ENCODE assay signal across 8 cellular contexts in the genomic region with DNA sequence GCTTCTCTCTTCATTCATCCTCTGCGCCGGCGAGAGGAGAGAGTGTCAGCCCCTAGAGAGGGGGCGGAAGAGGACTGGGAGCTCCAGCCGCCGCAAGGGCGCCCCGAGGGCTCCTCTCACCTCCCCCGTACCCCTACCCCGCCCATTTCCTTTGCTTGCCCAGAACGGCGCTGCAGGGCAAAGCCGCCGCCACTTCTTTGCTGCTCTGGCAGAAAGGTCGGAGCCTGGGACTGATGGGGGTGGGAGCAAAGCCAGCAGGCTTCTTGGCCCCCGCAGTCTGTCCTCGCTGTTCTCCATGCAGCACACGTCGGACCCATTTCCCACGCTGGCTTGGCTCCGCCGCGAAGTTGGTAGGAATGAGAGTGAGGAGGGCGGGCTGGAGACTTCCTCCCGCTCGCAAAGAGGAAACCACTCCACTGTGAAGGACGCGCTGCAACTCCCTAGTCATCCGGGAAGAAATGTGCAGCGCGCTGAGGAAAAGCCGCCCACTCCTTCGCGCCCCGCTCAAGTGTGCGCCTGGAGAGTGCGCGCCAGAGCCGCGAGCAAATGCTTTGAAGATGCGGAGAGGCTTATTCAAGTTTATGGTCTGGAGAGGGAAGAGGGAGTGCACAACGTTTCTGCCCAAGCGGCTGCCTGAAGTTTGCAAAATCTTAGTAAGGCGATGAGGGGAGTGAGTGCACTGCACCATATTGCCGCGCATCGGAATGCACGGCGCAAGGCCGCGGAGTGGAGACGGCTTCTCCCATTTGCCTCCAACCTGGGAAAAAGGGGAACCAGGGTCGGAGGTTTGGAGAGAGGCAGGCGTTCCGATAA. TPM values are rescaled to one million over a fixed set of nuclear protein-coding genes. Genes with fewer than 3 reads are reported as not detected.
DNase-seq lines count a peak whose midpoint lies in the region; ATAC-seq, FAIRE-seq and TF ChIP-seq lines count a peak whose summit lies in the region.

No MANE protein-coding gene starts in this region.

- no peaks in the 10 kb centered on the region; the same call in 2 of the 3 replicates for H3K9me3 Mint-ChIP-seq in GM23338
- no peaks in the 10 kb centered on the region for H3K9me3 Mint-ChIP-seq in dendritic cell treated with granulocyte-macrophage colony-stimulating factor and Interleukin-4, amounts not matched to agents 40 ng/mL and 50 ng/mL, for 4 days
- no peaks in the 10 kb centered on the region for H3K9me3 Mint-ChIP-seq in stimulated activated naive B cell treated with anti-CD40 and anti-IgM and Interleukin-4, amounts not matched to agents 10 μg/mL and 1 μg/mL and 100 μg/mL, for 72 hours

- H3K9me2 ChIP-seq in GM23338 (ENCODE audit: insufficient read depth): no peaks in the 10 kb centered on the region

- H3K79me2 ChIP-seq in GM23338 (replicated peaks; ENCODE audit: insufficient read depth): no peaks in the 10 kb centered on the region

- H3K36me3 ChIP-seq in GM23338 (ENCODE audit: insufficient read depth): no peaks in the 10 kb centered on the region

- H4K20me1 ChIP-seq in GM23338 (replicated peaks; ENCODE audit: insufficient read depth): no peaks in the 10 kb centered on the region

- intact Hi-C loops in dendritic cell treated with granulocyte-macrophage colony-stimulating factor and Interleukin-4, amounts not matched to agents 40 ng/mL and 50 ng/mL, for 4 days (cut with micrococcal nuclease): loop anchor here (10.0 kb wide), 1 partner anchor 957 kb away; no protein-coding TSS in a partner anchor

- peaks cover 8% of the 10 kb centered on the region; the same call in 1 of the 2 replicates for H3K4me1 ChIP-seq in GM23338 (ENCODE audit: insufficient read depth)

- no peak overlapping the region for H3K27ac Mint-ChIP-seq in GM23338
- H3K27ac Mint-ChIP-seq in dendritic cell treated with granulocyte-macrophage colony-stimulating factor and Interleukin-4, amounts not matched to agents 40 ng/mL and 50 ng/mL, for 4 days: no peak overlapping the region
- H3K27ac Mint-ChIP-seq in stimulated activated naive B cell treated with anti-CD40 and anti-IgM and Interleukin-4, amounts not matched to agents 10 μg/mL and 1 μg/mL and 100 μg/mL, for 72 hours: peak overlapping the region; percentile 92

- peak overlapping the region; percentile 99 for H2AFZ ChIP-seq in GM23338

- peak overlapping the region; percentile 96 for H3K4me3 Mint-ChIP-seq in GM23338
- H3K4me3 Mint-ChIP-seq in dendritic cell treated with granulocyte-macrophage colony-stimulating factor and Interleukin-4, amounts not matched to agents 40 ng/mL and 50 ng/mL, for 4 days: peak overlapping the region; percentile 61
- H3K4me3 Mint-ChIP-seq in stimulated activated naive B cell treated with anti-CD40 and anti-IgM and Interleukin-4, amounts not matched to agents 10 μg/mL and 1 μg/mL and 100 μg/mL, for 72 hours: peak overlapping the region; percentile 79 to 82

- peak overlapping the region; percentile 98 for H3K4me2 ChIP-seq in GM23338

- H3K36me3 Mint-ChIP-seq in GM23338 (ENCODE audit: low read depth): no peaks in the 10 kb centered on the region
- H3K36me3 Mint-ChIP-seq in dendritic cell treated with granulocyte-macrophage colony-stimulating factor and Interleukin-4, amounts not matched to agents 40 ng/mL and 50 ng/mL, for 4 days (ENCODE audit: low read depth): no peaks in the 10 kb centered on the region
- peaks cover 3 to 14% of the 10 kb centered on the region in 2 donors for H3K36me3 Mint-ChIP-seq in stimulated activated naive B cell treated with anti-CD40 and anti-IgM and Interleukin-4, amounts not matched to agents 10 μg/mL and 1 μg/mL and 100 μg/mL, for 72 hours

- DNase-seq in COLO668 (lab: John Stamatoyannopoulos, UW; ENCODE audit: unreplicated experiment): peak; percentile 46
- DNase-seq in GM23338 (ENCODE audit: low spot score): peak; percentile 83
- DNase-seq in RCC 7860 (ENCODE audit: low spot score): peak; percentile 25
- DNase-seq in left lobe of liver (ENCODE audit: low spot score): peak; percentile 47
- DNase-seq in stimulated activated naive B cell treated with anti-CD40 and anti-IgM and Interleukin-4, amounts not matched to agents 10 μg/mL and 1 μg/mL and 100 μg/mL, for 72 hours: no peak

- H3K27me3 ChIP-seq in GM23338 (ENCODE audit: insufficient read depth): peaks cover 31% of the 10 kb centered on the region

- ATAC-seq in GM23338 (peak; percentile 30), left lobe of liver (peak; percentile 40), GM21526 (IDR thresholded peaks at IDR 0.05; ENCODE audit: low FRiP score, unreplicated experiment) (no peak), HG02884 (IDR thresholded peaks at IDR 0.05; ENCODE audit: unreplicated experiment) (no peak)
- peak; percentile 15 to 34 for ATAC-seq in stimulated activated naive B cell treated with anti-CD40 and anti-IgM and Interleukin-4, amounts not matched to agents 10 μg/mL and 1 μg/mL and 100 μg/mL, for 72 hours (replicated peaks)

- TF ChIP-seq CTCF in GM23338 (conservative IDR thresholded peaks at IDR 0.05; ENCODE audit: low read depth in 2 of 2): 0 out of 4 replicates have a peak, but pooled peaks of 1 of the 2 experiments have one; percentile 17

- H3K4me3 ChIP-seq in GM23338: peak overlapping the region; percentile 96

- peaks cover 41% of the 10 kb centered on the region for H3K27me3 Mint-ChIP-seq in GM23338 (ENCODE audit: insufficient read depth, low read depth, poor library complexity)
- peaks cover 66% of the 10 kb centered on the region for H3K27me3 Mint-ChIP-seq in dendritic cell treated with granulocyte-macrophage colony-stimulating factor and Interleukin-4, amounts not matched to agents 40 ng/mL and 50 ng/mL, for 4 days
- H3K27me3 Mint-ChIP-seq in stimulated activated naive B cell treated with anti-CD40 and anti-IgM and Interleukin-4, amounts not matched to agents 10 μg/mL and 1 μg/mL and 100 μg/mL, for 72 hours: peaks cover 46 to 60% of the 10 kb centered on the region in 2 donors

- H3K4me1 Mint-ChIP-seq in GM23338: peaks cover 22% of the 10 kb centered on the region; the same call in 2 of the 3 replicates
- peaks cover 31% of the 10 kb centered on the region for H3K4me1 Mint-ChIP-seq in dendritic cell treated with granulocyte-macrophage colony-stimulating factor and Interleukin-4, amounts not matched to agents 40 ng/mL and 50 ng/mL, for 4 days (ENCODE audit: low read depth)
- H3K4me1 Mint-ChIP-seq in stimulated activated naive B cell treated with anti-CD40 and anti-IgM and Interleukin-4, amounts not matched to agents 10 μg/mL and 1 μg/mL and 100 μg/mL, for 72 hours: peaks cover 20 to 38% of the 10 kb centered on the region in 2 donors

- no peak overlapping the region for H3K27ac ChIP-seq in GM23338 (ENCODE audit: low read depth)

- peaks cover 14% of the 10 kb centered on the region; the same call in 1 of the 2 replicates for H3F3A ChIP-seq in GM23338 (replicated peaks; ENCODE audit: low read depth)

- FAIRE-seq in RCC 7860 (lab: Jason Lieb, UNC): no peak

TF ChIP-seq in GM23338, 12 proteins besides CTCF, POLR2A, EP300 and RAD21 (continues in another document):
- TF ChIP-seq ETS1 (IDR thresholded peaks at IDR 0.05): peak; percentile 43; the same call in 1 of the 2 replicates

RNA-seq across cellular contexts. Expression of gene PCDH7, which starts 2.8 kb away (rescaled TPM):
- 7.6 and 10.8 TPM in 2 replicates for total RNA-seq in GM23338 (2014; rRNA removed; shearing (Covaris generic))
- polyA plus RNA-seq in GM23338 (2016; fragmentation: Nextera tagmentation; extraction: Ambion mirVana): 2.4 and 2.7 TPM in 2 replicates
- 1.5 TPM for total RNA-seq in left lobe of liver

Comparison
In these comparisons a context has a peak if more than half of its experiments do, and no peak if none do; other contexts are left out.
1. ATAC-seq: peak in GM23338 (single experiment), left lobe of liver (single experiment) and stimulated activated naive B cell treated with anti-CD40 and anti-IgM and Interleukin-4, amounts not matched to agents 10 μg/mL and 1 μg/mL and 100 μg/mL, for 72 hours (2 of 2); none in GM21526 (single experiment) and HG02884 (single experiment).
2. Peak in every context shown above with its lines, with median percentiles within 50 percentile points of each other: H3K4me3 Mint-ChIP-seq.